29 cellular contexts compared by ENCODE assay signal in genomic region chr19:7968796-7969559, GRCh38. TPM values are rescaled to one million over a fixed set of nuclear protein-coding genes. Genes with fewer than 3 reads are reported as not detected.
DNase-seq lines count a peak whose midpoint lies in the region; ATAC-seq, FAIRE-seq and TF ChIP-seq lines count a peak whose summit lies in the region.
"Had no signal": no experiment of that assay in that cellular context is flagged by ENCODE, and none has a peak within 500 bp of the region (broad histone marks: within the 10 kb centered on the region; RNA-seq: fewer than 3 reads in every experiment).

No MANE protein-coding gene starts in this region.

- no peaks in the 10 kb centered on the region for H3K27me3 ChIP-seq in HUES64 (ENCODE audit: insufficient read depth, low read length)
- H3K27me3 ChIP-seq: colonic mucosa, gastrocnemius medialis, hepatocyte, SJSA1, upper lobe of right lung had no signal

- no peaks in the 10 kb centered on the region for H3K9me3 Mint-ChIP-seq in stimulated activated effector memory CD8-positive, alpha-beta T cell treated with anti-CD3 and anti-CD28 coated beads, Interleukin-12 subunit alpha, Interleukin-12 subunit beta, amount 100 ng/mL, for 72 hours
- H3K9me3 Mint-ChIP-seq in progenitor cell of endocrine pancreas (ENCODE audit: low read depth), result no peaks in the 10 kb centered on the region
- H3K9me3 Mint-ChIP-seq: activated naive CD4-positive, alpha-beta T cell treated with anti-CD3 and anti-CD28 coated beads, Interleukin-2, amount 50 U/mL, for 24 hours; activated T-helper 17 cell treated with anti-CD3 and anti-CD28 coated beads, Interleukin-2, amount 50 U/mL, for 72 hours; immature natural killer cell had no signal

- TF ChIP-seq CTCF in kidney (IDR thresholded peaks at IDR 0.05; ENCODE audit: borderline replicate concordance, extremely low read depth, insufficient read depth), result no peak
- TF ChIP-seq CTCF in progenitor cell of endocrine pancreas (IDR thresholded peaks at IDR 0.05; ENCODE audit: unreplicated experiment), result no peak

- FAIRE-seq in kidney (lab: Jason Lieb, UNC), result no peak
- FAIRE-seq: astrocyte, GM12891, H54 had no signal

- H3K4me1 Mint-ChIP-seq in stimulated activated effector memory CD8-positive, alpha-beta T cell treated with anti-CD3 and anti-CD28 coated beads, Interleukin-12 subunit alpha, Interleukin-12 subunit beta, amount 100 ng/mL, for 72 hours, result peaks cover 7% of the 10 kb centered on the region
- H3K4me1 Mint-ChIP-seq in progenitor cell of endocrine pancreas (ENCODE audit: low read depth), result no peaks in the 10 kb centered on the region
- H3K4me1 Mint-ChIP-seq: activated CD4-positive, alpha-beta T cell treated with anti-CD3 and anti-CD28 coated beads for 36 hours; activated naive CD4-positive, alpha-beta T cell treated with anti-CD3 and anti-CD28 coated beads, Interleukin-2, amount 50 U/mL, for 24 hours; activated T-helper 17 cell treated with anti-CD3 and anti-CD28 coated beads, Interleukin-2, amount 50 U/mL, for 72 hours had no signal

- H3K4me3 ChIP-seq in HUES64 (ENCODE audit: low read length) (no peak overlapping the region), kidney (ENCODE audit: low read length in 2 of 2) (no peak overlapping the region)
- H3K4me3 ChIP-seq: colonic mucosa, gastrocnemius medialis, hepatocyte, SJSA1, upper lobe of right lung had no signal

- intact Hi-C loops in kidney (cut with DNase I), result no loop called here

- H3K9ac ChIP-seq in HUES64 (ENCODE audit: low read depth, low read length), result peak overlapping the region; percentile 58; the same call in 1 of the 2 replicates
- H3K9ac ChIP-seq in kidney (ENCODE audit: low read length in 2 of 2), result no peak overlapping the region

- H3K36me3 Mint-ChIP-seq in stimulated activated effector memory CD8-positive, alpha-beta T cell treated with anti-CD3 and anti-CD28 coated beads, Interleukin-12 subunit alpha, Interleukin-12 subunit beta, amount 100 ng/mL, for 72 hours, result peaks cover 93% of the 10 kb centered on the region
- H3K36me3 Mint-ChIP-seq in progenitor cell of endocrine pancreas (ENCODE audit: insufficient read depth), result peaks cover 26% of the 10 kb centered on the region

- 91% methylated on average over 20 of the region's 20 CpGs for WGBS in HUES64

- no peak for TF ChIP-seq POLR2A in erythroblast (IDR thresholded peaks at IDR 0.05; ENCODE audit: low read length)

- no peak for ATAC-seq in stimulated activated effector memory CD8-positive, alpha-beta T cell treated with anti-CD3 and anti-CD28 coated beads, Interleukin-12 subunit alpha, Interleukin-12 subunit beta, amount 100 ng/mL, for 72 hours
- ATAC-seq: activated CD4-positive, alpha-beta T cell treated with anti-CD3 and anti-CD28 coated beads for 36 hours; activated T-helper 17 cell treated with anti-CD3 and anti-CD28 coated beads, Interleukin-2, amount 50 U/mL, for 72 hours; gastrocnemius medialis had no signal

- no peaks in the 10 kb centered on the region for H3K9me3 ChIP-seq in HUES64 (ENCODE audit: insufficient read depth, low read depth, low read length)
- H3K9me3 ChIP-seq in kidney (ENCODE audit: control insufficient read depth in 1 of 2, low read length in 2 of 2), result no peaks in the 10 kb centered on the region
- H3K9me3 ChIP-seq: colonic mucosa, gastrocnemius medialis, SJSA1, upper lobe of right lung had no signal

- DNase-seq in erythroblast (lab: John Stamatoyannopoulos, UW) (peak; percentile 77 to 88), kidney (peak; percentile 57), progenitor cell of endocrine pancreas (ENCODE audit: low spot score, unreplicated experiment) (no peak), NCI-H69 (lab: John Stamatoyannopoulos, UW) (no peak)
- DNase-seq in stimulated activated effector memory CD8-positive, alpha-beta T cell treated with anti-CD3 and anti-CD28 coated beads, Interleukin-12 subunit alpha, Interleukin-12 subunit beta, amount 100 ng/mL, for 72 hours (ENCODE audit: low spot score in 2 of 2), result no peak
- no peak for DNase-seq in activated CD4-positive, alpha-beta T cell treated with anti-CD3 and anti-CD28 coated beads for 48 hours
- DNase-seq: activated CD4-positive, alpha-beta T cell treated with anti-CD3 and anti-CD28 coated beads for 36 hours; activated CD8-positive, alpha-beta T cell treated with anti-CD3 and anti-CD28 coated beads, Interleukin-2, amount 10 ng/mL, durations not matched to agents 7 days and 5 days; C1 segment of cervical spinal cord; colonic mucosa; effector CD8-positive, alpha-beta T cell; gastrocnemius medialis; immature natural killer cell; mesendoderm; NCI-H1048; NCI-H1694 treated with DMSO at 0.1 percent for 48 hours; NCI-H446 treated with DMSO at 0.1 percent for 48 hours; RPMI8226; stimulated activated CD4-positive, alpha-beta T cell treated with anti-CD3 and anti-CD28 coated beads, Interleukin-4, amount 100 ng/mL, for 4 hours; T-helper 9 cell; upper lobe of right lung had no signal

- H3K27me3 Mint-ChIP-seq in progenitor cell of endocrine pancreas, result no peaks in the 10 kb centered on the region
- H3K27me3 Mint-ChIP-seq: activated CD4-positive, alpha-beta T cell treated with anti-CD3 and anti-CD28 coated beads for 36 hours; activated naive CD4-positive, alpha-beta T cell treated with anti-CD3 and anti-CD28 coated beads, Interleukin-2, amount 50 U/mL, for 24 hours; activated T-helper 17 cell treated with anti-CD3 and anti-CD28 coated beads, Interleukin-2, amount 50 U/mL, for 72 hours had no signal

- H3K27ac Mint-ChIP-seq in stimulated activated effector memory CD8-positive, alpha-beta T cell treated with anti-CD3 and anti-CD28 coated beads, Interleukin-12 subunit alpha, Interleukin-12 subunit beta, amount 100 ng/mL, for 72 hours, result peak overlapping the region; percentile 26
- H3K27ac Mint-ChIP-seq in progenitor cell of endocrine pancreas, result no peak overlapping the region
- H3K27ac Mint-ChIP-seq: activated CD4-positive, alpha-beta T cell treated with anti-CD3 and anti-CD28 coated beads for 36 hours; activated naive CD4-positive, alpha-beta T cell treated with anti-CD3 and anti-CD28 coated beads, Interleukin-2, amount 50 U/mL, for 24 hours; activated T-helper 17 cell treated with anti-CD3 and anti-CD28 coated beads, Interleukin-2, amount 50 U/mL, for 72 hours had no signal

- H3K36me3 ChIP-seq in HUES64 (ENCODE audit: insufficient read depth, low read length), result peaks cover 82% of the 10 kb centered on the region
- H3K36me3 ChIP-seq in kidney (ENCODE audit: control insufficient read depth in 1 of 2, insufficient read depth in 2 of 2, low read length in 2 of 2), result peaks cover 31 to 36% of the 10 kb centered on the region in 2 donors

- no peak overlapping the region for H3K4me3 Mint-ChIP-seq in stimulated activated effector memory CD8-positive, alpha-beta T cell treated with anti-CD3 and anti-CD28 coated beads, Interleukin-12 subunit alpha, Interleukin-12 subunit beta, amount 100 ng/mL, for 72 hours
- H3K4me3 Mint-ChIP-seq in progenitor cell of endocrine pancreas (ENCODE audit: low read depth), result no peak overlapping the region
- H3K4me3 Mint-ChIP-seq: activated CD4-positive, alpha-beta T cell treated with anti-CD3 and anti-CD28 coated beads for 36 hours; activated CD8-positive, alpha-beta T cell treated with anti-CD3 and anti-CD28 coated beads, Interleukin-2, amount 10 ng/mL, durations not matched to agents 7 days and 5 days; activated naive CD4-positive, alpha-beta T cell treated with anti-CD3 and anti-CD28 coated beads, Interleukin-2, amount 50 U/mL, for 24 hours; activated T-helper 17 cell treated with anti-CD3 and anti-CD28 coated beads, Interleukin-2, amount 50 U/mL, for 72 hours; immature natural killer cell had no signal

- H3K4me1 ChIP-seq in HUES64 (ENCODE audit: insufficient read depth, low read length) (peaks cover 12% of the 10 kb centered on the region), kidney (ENCODE audit: control insufficient read depth in 1 of 2, insufficient read depth in 1 of 2, low read depth in 1 of 2, low read length in 2 of 2) (peaks cover 0 to 2% of the 10 kb centered on the region in 2 donors)
- H3K4me1 ChIP-seq: colonic mucosa, SJSA1, upper lobe of right lung had no signal

- H3K27ac ChIP-seq in HUES64 (ENCODE audit: low read depth, low read length) (peak overlapping the region; percentile 79), kidney (ENCODE audit: low read depth in 2 of 2, low read length in 2 of 2) (no peak overlapping the region)
- H3K27ac ChIP-seq: colonic mucosa, gastrocnemius medialis, hepatocyte, SJSA1, upper lobe of right lung had no signal

RNA-seq across cellular contexts. Expression of gene TIMM44, which starts 25.5 kb away (rescaled TPM):
- polyA plus RNA-seq in HUES64 (2013, experiment 1 of 2), result 64.3 TPM
- polyA plus RNA-seq in HUES64 (2013, experiment 2 of 2), result 53.5 TPM
- total RNA-seq in kidney (57.8 TPM), progenitor cell of endocrine pancreas (75.0 and 75.2 TPM in 2 replicates)
- polyA plus RNA-seq in kidney (ENCODE audit: insufficient read depth, low read depth, low replicate concordance), result 46.7 TPM

RNA-seq across cellular contexts. Expression of gene ELAVL1, which starts 36.5 kb away (rescaled TPM):
- 118 TPM for polyA plus RNA-seq in HUES64 (2013, experiment 1 of 2)
- polyA plus RNA-seq in HUES64 (2013, experiment 2 of 2), result 121 TPM
- 64.7 TPM for total RNA-seq in kidney
- 34.6 TPM for polyA plus RNA-seq in kidney (ENCODE audit: insufficient read depth, low read depth, low replicate concordance)
- total RNA-seq in progenitor cell of endocrine pancreas, result 125 and 130 TPM in 2 replicates

RNA-seq across cellular contexts. Expression of gene CTXN1, which starts 43.0 kb away (rescaled TPM):
- polyA plus RNA-seq in HUES64 (2013, experiment 1 of 2), result 64.0 TPM
- 68.7 TPM for polyA plus RNA-seq in HUES64 (2013, experiment 2 of 2)
- total RNA-seq in kidney (25.9 TPM), progenitor cell of endocrine pancreas (97.9 and 114 TPM in 2 replicates)
- polyA plus RNA-seq in kidney (ENCODE audit: insufficient read depth, low read depth, low replicate concordance), result 8.9 TPM
- total RNA-seq: gastrocnemius medialis, SJSA1 had no signal
- polyA plus RNA-seq: immature natural killer cell had no signal

RNA-seq across cellular contexts. Expression of gene SNAPC2, which starts 48.8 kb away (rescaled TPM):
- 16.9 TPM for polyA plus RNA-seq in HUES64 (2013, experiment 1 of 2)
- 22.9 TPM for polyA plus RNA-seq in HUES64 (2013, experiment 2 of 2)
- total RNA-seq in kidney (18.4 TPM), progenitor cell of endocrine pancreas (9.9 and 10.8 TPM in 2 replicates)
- polyA plus RNA-seq in kidney (ENCODE audit: insufficient read depth, low read depth, low replicate concordance), result 24.3 TPM

RNA-seq across cellular contexts. Expression of gene TGFBR3L, which starts 54.3 kb away (rescaled TPM):
- polyA plus RNA-seq in HUES64 (2013, experiment 1 of 2), result 0.40 TPM
- 1.5 TPM for polyA plus RNA-seq in HUES64 (2013, experiment 2 of 2)
- total RNA-seq in kidney (0.44 TPM), progenitor cell of endocrine pancreas (0.67 and 1.1 TPM in 2 replicates)
- polyA plus RNA-seq in kidney (ENCODE audit: insufficient read depth, low read depth, low replicate concordance), result 1.5 TPM
- total RNA-seq: colonic mucosa, hepatocyte, SJSA1 had no signal

Comparison
In these comparisons a context has a peak if more than half of its experiments do, and no peak if none do; other contexts are left out.
1. DNase-seq: peak in erythroblast (2 of 2) and kidney (single experiment); none in stimulated activated effector memory CD8-positive, alpha-beta T cell treated with anti-CD3 and anti-CD28 coated beads, Interleukin-12 subunit alpha, Interleukin-12 subunit beta, amount 100 ng/mL, for 72 hours (0 of 2), activated CD4-positive, alpha-beta T cell treated with anti-CD3 and anti-CD28 coated beads for 48 hours (single experiment), progenitor cell of endocrine pancreas (single experiment) and NCI-H69 (single experiment).